ENCODE assay signal across 1 cellular context in the genomic region with DNA sequence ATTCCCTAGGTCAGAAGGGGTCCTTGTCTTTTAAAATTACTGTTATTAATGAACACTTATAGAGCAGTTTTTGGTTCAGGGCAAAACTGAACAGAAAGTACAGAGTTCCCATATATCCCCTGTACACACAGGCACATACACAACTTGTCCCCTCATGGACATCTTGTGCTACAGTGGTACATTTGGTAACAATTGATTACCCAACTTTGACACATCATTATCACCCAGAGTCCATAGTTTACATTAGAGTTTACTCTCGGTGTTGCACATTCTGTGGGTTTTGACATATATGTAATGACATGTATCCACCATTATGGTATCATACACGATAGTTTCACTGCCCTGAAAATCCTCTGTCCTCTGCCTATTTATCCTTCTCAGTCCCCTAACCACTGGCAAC.
TF ChIP-seq lines count a peak whose summit lies in the region.

No MANE protein-coding gene starts in this region.

TF ChIP-seq in GM23338, 12 proteins besides CTCF, POLR2A, EP300 and RAD21 (continued from another document):
- TF ChIP-seq, protein P1, sequence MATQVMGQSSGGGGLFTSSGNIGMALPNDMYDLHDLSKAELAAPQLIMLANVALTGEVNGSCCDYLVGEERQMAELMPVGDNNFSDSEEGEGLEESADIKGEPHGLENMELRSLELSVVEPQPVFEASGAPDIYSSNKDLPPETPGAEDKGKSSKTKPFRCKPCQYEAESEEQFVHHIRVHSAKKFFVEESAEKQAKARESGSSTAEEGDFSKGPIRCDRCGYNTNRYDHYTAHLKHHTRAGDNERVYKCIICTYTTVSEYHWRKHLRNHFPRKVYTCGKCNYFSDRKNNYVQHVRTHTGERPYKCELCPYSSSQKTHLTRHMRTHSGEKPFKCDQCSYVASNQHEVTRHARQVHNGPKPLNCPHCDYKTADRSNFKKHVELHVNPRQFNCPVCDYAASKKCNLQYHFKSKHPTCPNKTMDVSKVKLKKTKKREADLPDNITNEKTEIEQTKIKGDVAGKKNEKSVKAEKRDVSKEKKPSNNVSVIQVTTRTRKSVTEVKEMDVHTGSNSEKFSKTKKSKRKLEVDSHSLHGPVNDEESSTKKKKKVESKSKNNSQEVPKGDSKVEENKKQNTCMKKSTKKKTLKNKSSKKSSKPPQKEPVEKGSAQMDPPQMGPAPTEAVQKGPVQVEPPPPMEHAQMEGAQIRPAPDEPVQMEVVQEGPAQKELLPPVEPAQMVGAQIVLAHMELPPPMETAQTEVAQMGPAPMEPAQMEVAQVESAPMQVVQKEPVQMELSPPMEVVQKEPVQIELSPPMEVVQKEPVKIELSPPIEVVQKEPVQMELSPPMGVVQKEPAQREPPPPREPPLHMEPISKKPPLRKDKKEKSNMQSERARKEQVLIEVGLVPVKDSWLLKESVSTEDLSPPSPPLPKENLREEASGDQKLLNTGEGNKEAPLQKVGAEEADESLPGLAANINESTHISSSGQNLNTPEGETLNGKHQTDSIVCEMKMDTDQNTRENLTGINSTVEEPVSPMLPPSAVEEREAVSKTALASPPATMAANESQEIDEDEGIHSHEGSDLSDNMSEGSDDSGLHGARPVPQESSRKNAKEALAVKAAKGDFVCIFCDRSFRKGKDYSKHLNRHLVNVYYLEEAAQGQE (IDR thresholded peaks at IDR 0.05; ENCODE audit: unreplicated experiment): no peak
- TF ChIP-seq, protein P2, sequence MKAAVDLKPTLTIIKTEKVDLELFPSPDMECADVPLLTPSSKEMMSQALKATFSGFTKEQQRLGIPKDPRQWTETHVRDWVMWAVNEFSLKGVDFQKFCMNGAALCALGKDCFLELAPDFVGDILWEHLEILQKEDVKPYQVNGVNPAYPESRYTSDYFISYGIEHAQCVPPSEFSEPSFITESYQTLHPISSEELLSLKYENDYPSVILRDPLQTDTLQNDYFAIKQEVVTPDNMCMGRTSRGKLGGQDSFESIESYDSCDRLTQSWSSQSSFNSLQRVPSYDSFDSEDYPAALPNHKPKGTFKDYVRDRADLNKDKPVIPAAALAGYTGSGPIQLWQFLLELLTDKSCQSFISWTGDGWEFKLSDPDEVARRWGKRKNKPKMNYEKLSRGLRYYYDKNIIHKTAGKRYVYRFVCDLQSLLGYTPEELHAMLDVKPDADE (IDR thresholded peaks at IDR 0.05): no peak
- TF ChIP-seq CREB1 (CRISPR knock-in tag; IDR thresholded peaks at IDR 0.05; ENCODE audit: low read depth): no peak
- no peak for TF ChIP-seq POLR2AphosphoS5 (IDR thresholded peaks at IDR 0.05; ENCODE audit: low read depth)
- no peak for TF ChIP-seq NANOG (IDR thresholded peaks at IDR 0.05; ENCODE audit: borderline replicate concordance)
- TF ChIP-seq EZH2 (IDR thresholded peaks at IDR 0.05; ENCODE audit: low read depth, unreplicated experiment): no peak
- TF ChIP-seq, protein P3, sequence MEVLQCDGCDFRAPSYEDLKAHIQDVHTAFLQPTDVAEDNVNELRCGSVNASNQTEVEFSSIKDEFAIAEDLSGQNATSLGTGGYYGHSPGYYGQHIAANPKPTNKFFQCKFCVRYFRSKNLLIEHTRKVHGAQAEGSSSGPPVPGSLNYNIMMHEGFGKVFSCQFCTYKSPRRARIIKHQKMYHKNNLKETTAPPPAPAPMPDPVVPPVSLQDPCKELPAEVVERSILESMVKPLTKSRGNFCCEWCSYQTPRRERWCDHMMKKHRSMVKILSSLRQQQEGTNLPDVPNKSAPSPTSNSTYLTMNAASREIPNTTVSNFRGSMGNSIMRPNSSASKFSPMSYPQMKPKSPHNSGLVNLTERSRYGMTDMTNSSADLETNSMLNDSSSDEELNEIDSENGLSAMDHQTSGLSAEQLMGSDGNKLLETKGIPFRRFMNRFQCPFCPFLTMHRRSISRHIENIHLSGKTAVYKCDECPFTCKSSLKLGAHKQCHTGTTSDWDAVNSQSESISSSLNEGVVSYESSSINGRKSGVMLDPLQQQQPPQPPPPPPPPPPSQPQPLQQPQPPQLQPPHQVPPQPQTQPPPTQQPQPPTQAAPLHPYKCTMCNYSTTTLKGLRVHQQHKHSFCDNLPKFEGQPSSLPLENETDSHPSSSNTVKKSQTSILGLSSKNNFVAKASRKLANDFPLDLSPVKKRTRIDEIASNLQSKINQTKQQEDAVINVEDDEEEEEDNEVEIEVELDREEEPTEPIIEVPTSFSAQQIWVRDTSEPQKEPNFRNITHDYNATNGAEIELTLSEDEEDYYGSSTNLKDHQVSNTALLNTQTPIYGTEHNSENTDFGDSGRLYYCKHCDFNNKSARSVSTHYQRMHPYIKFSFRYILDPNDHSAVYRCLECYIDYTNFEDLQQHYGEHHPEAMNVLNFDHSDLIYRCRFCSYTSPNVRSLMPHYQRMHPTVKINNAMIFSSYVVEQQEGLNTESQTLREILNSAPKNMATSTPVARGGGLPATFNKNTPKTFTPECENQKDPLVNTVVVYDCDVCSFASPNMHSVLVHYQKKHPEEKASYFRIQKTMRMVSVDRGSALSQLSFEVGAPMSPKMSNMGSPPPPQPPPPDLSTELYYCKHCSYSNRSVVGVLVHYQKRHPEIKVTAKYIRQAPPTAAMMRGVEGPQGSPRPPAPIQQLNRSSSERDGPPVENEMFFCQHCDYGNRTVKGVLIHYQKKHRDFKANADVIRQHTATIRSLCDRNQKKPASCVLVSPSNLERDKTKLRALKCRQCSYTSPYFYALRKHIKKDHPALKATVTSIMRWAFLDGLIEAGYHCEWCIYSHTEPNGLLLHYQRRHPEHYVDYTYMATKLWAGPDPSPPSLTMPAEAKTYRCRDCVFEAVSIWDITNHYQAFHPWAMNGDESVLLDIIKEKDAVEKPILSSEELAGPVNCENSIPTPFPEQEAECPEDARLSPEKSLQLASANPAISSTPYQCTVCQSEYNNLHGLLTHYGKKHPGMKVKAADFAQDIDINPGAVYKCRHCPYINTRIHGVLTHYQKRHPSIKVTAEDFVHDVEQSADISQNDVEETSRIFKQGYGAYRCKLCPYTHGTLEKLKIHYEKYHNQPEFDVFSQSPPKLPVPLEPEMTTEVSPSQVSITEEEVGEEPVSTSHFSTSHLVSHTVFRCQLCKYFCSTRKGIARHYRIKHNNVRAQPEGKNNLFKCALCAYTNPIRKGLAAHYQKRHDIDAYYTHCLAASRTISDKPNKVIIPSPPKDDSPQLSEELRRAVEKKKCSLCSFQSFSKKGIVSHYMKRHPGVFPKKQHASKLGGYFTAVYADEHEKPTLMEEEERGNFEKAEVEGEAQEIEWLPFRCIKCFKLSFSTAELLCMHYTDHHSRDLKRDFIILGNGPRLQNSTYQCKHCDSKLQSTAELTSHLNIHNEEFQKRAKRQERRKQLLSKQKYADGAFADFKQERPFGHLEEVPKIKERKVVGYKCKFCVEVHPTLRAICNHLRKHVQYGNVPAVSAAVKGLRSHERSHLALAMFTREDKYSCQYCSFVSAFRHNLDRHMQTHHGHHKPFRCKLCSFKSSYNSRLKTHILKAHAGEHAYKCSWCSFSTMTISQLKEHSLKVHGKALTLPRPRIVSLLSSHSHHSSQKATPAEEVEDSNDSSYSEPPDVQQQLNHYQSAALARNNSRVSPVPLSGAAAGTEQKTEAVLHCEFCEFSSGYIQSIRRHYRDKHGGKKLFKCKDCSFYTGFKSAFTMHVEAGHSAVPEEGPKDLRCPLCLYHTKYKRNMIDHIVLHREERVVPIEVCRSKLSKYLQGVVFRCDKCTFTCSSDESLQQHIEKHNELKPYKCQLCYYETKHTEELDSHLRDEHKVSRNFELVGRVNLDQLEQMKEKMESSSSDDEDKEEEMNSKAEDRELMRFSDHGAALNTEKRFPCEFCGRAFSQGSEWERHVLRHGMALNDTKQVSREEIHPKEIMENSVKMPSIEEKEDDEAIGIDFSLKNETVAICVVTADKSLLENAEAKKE (CRISPR knock-in tag; IDR thresholded peaks at IDR 0.05): no peak
- no peak for TF ChIP-seq EZH2phosphoT487 (IDR thresholded peaks at IDR 0.05; ENCODE audit: unreplicated experiment)
- no peak for TF ChIP-seq JUNB (IDR thresholded peaks at IDR 0.05; ENCODE audit: unreplicated experiment)
TF ChIP-seq in GM23338: peak in this region for 0.
